ENCODE assay signal across 11 cellular contexts in genomic region chr7:152706465-152706864, GRCh38. TPM values are rescaled to one million over a fixed set of nuclear protein-coding genes. Genes with fewer than 3 reads are reported as not detected.
DNase-seq lines count a peak whose midpoint lies in the region; ATAC-seq and TF ChIP-seq lines count a peak whose summit lies in the region.
"Had no signal": no experiment of that assay in that cellular context is flagged by ENCODE, and none has a peak within 500 bp of the region (broad histone marks: within the 10 kb centered on the region; RNA-seq: fewer than 3 reads in every experiment).

No MANE protein-coding gene starts in this region.

- no peaks in the 10 kb centered on the region for H3K27me3 Mint-ChIP-seq in brain
- H3K27me3 Mint-ChIP-seq in natural killer cell (ENCODE audit: low read depth in 2 of 2): peaks cover 0 to 5% of the 10 kb centered on the region in 2 donors

- H3K4me1 ChIP-seq in psoas muscle: no peaks in the 10 kb centered on the region

- intact Hi-C loops in psoas muscle (cut with DNase I) (loop anchor here (5.0 to 10.0 kb wide), 3 partner anchors 242 to 372 kb away; no protein-coding TSS in a partner anchor), natural killer cell (cut with micrococcal nuclease) (loop anchor here (2.0 kb wide), 1 partner anchor 370 kb away; no protein-coding TSS in a partner anchor)

- DNase-seq in psoas muscle: no peak
- no peak for DNase-seq in NCI-H187 (lab: John Stamatoyannopoulos, UW)
- DNase-seq in natural killer cell: no peak
- no peak for DNase-seq in NCI-H226

- H3K4me1 Mint-ChIP-seq in brain (peaks cover 29% of the 10 kb centered on the region), natural killer cell (no peaks in the 10 kb centered on the region)
- H3K4me1 Mint-ChIP-seq: activated CD4-positive, alpha-beta memory T cell treated with anti-CD3 and anti-CD28 coated beads, Interleukin-2, amount 10 ng/mL, durations not matched to agents 7 days and 5 days; nephron had no signal

- WGBS in psoas muscle, 3 donors: 44 to 59% (median 49%) methylated on average over 6 of the region's 6 CpGs

- peak overlapping the region in 1 of 5 experiments; percentile 43 for H3K4me3 Mint-ChIP-seq in brain
- no peak overlapping the region for H3K4me3 Mint-ChIP-seq in natural killer cell
- H3K4me3 Mint-ChIP-seq: activated CD4-positive, alpha-beta memory T cell treated with anti-CD3 and anti-CD28 coated beads, Interleukin-2, amount 10 ng/mL, durations not matched to agents 7 days and 5 days; CD4-positive, alpha-beta T cell had no signal

- H3K27me3 ChIP-seq in psoas muscle (ENCODE audit: insufficient read depth in 3 of 3, low read length in 2 of 3): no peaks in the 10 kb centered on the region

- no peak for TF ChIP-seq CTCF in brain (conservative IDR thresholded peaks at IDR 0.05)
- TF ChIP-seq CTCF in psoas muscle (IDR thresholded peaks at IDR 0.05): no peak
- TF ChIP-seq CTCF in natural killer cell (IDR thresholded peaks at IDR 0.05): no peak

- no peak for TF ChIP-seq POLR2A in GM18505 (IDR thresholded peaks at IDR 0.05; ENCODE audit: borderline replicate concordance, extremely low read depth, insufficient read depth, insufficient read length)

- peaks cover 9 to 33% (median 20%) of the 10 kb centered on the region in 5 experiments for H3K9me3 Mint-ChIP-seq in brain
- H3K9me3 Mint-ChIP-seq in natural killer cell: peaks cover 3 to 4% of the 10 kb centered on the region in 2 donors

- H3K27ac ChIP-seq in psoas muscle: no peak overlapping the region

- H3K9me3 ChIP-seq in psoas muscle: peaks cover 12% of the 10 kb centered on the region

- H3K4me3 ChIP-seq in psoas muscle: peak overlapping the region; percentile 28

- H3K36me3 Mint-ChIP-seq in brain (no peaks in the 10 kb centered on the region), natural killer cell (peaks cover 12% of the 10 kb centered on the region)

- H3K36me3 ChIP-seq in psoas muscle (ENCODE audit: insufficient read depth in 1 of 2, low read depth in 1 of 2): no peaks in the 10 kb centered on the region

- ATAC-seq in GM18867 (IDR thresholded peaks at IDR 0.05; ENCODE audit: unreplicated experiment) (peak; percentile 67), HG02885 (IDR thresholded peaks at IDR 0.05; ENCODE audit: poor library complexity, unreplicated experiment) (peak; percentile 56), psoas muscle (peak in 1 of 4 donors; percentile 27), natural killer cell (no peak), GM18505 (IDR thresholded peaks at IDR 0.05; ENCODE audit: unreplicated experiment) (no peak)

- H3K27ac Mint-ChIP-seq in brain (peak overlapping the region in 4 of 5 experiments; percentile 6 to 79 (median 51)), natural killer cell (no peak overlapping the region)
- H3K27ac Mint-ChIP-seq: activated CD4-positive, alpha-beta memory T cell treated with anti-CD3 and anti-CD28 coated beads, Interleukin-2, amount 10 ng/mL, durations not matched to agents 7 days and 5 days; CD4-positive, alpha-beta T cell; nephron had no signal

RNA-seq across cellular contexts. Expression of gene XRCC2, which starts 30.5 kb away (rescaled TPM):
- polyA plus RNA-seq in brain (ENCODE audit: insufficient read depth, low read depth, low replicate concordance) (1.2 TPM), psoas muscle (under 1 TPM; 0.01 to 0.55 (median 0.17) TPM)
- total RNA-seq in psoas muscle (under 1 TPM; 0.11 to 0.26 (median 0.15) TPM), natural killer cell (1 to 10 TPM; 1.0 to 1.3 (median 1.2) TPM)

RNA-seq across cellular contexts. Expression of gene ACTR3B, which starts 53.1 kb away (rescaled TPM):
- polyA plus RNA-seq in brain (ENCODE audit: insufficient read depth, low read depth, low replicate concordance) (22.4 TPM), psoas muscle (10 to 100 TPM in 2 of 3 donors, 1 to 10 TPM in 1; 5.2 to 12.6 (median 11.2) TPM)
- total RNA-seq in psoas muscle (10 to 100 TPM in 3 of 4 donors, 1 to 10 TPM in 1; 9.5 to 18.7 (median 13.2) TPM), natural killer cell (1 to 10 TPM; 7.9 to 8.0 (median 8.0) TPM)

Comparison
In these comparisons a context has a peak if more than half of its experiments do, and no peak if none do; other contexts are left out.
1. ATAC-seq: peak in GM18867 (single experiment) and HG02885 (single experiment); none in natural killer cell (0 of 3) and GM18505 (single experiment).
2. H3K27ac Mint-ChIP-seq: peak in brain (4 of 5); none in natural killer cell (0 of 2).